Comparison of ENCODE assay signal across 8 cellular contexts in the genomic region with DNA sequence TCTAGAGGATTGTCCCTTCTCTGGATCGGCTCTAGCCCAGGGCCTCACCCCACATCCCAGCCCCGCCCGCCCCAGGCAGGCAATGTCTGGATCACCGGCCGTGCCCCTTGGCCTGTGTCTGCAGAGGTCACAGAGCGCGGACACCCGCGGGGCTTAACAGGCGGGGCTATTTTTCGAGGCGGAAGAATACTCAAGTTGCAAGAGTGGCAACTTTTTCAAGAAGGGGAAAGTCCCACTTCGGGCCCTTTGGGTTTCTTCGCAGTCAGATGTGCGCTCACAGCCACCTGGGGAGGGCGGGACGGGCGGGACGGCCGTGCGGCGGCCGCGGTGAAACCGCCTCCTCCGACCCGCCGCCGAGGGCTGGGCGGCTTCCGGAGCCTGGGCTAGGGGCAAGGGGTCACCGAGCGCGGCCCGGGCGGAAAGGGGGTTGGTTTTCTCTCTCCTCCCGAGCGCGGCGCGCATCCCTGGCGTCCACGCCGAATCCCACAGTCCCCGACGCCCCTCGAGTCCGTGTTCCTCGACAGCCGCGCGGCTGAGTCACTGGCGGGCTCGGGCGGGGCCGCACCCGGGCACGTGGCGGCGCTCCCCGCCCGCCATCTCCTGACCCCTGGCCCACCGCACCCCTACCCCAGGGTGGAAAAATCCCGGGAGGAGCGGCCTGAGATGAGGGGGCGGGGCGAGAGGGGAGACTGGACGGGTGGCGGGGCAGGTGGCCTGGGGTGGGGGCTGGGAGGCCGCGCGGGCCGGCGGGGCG. TPM values are rescaled to one million over a fixed set of nuclear protein-coding genes. Genes with fewer than 3 reads are reported as not detected.
DNase-seq lines count a peak whose midpoint lies in the region; ATAC-seq and TF ChIP-seq lines count a peak whose summit lies in the region.

No MANE protein-coding gene starts in this region.

- no peaks in the 10 kb centered on the region for H3K27me3 Mint-ChIP-seq in progenitor cell of endocrine pancreas

- peaks cover 31% of the 10 kb centered on the region for H3K79me2 ChIP-seq in SU-DHL-6 (ENCODE audit: insufficient read depth, low read length)

- peak overlapping the region; percentile 91 for H3K9ac ChIP-seq in BLaER1
- H3K9ac ChIP-seq in SU-DHL-6 (ENCODE audit: low read length) = peak overlapping the region; percentile 100

- no peaks in the 10 kb centered on the region for H3K9me3 Mint-ChIP-seq in progenitor cell of endocrine pancreas (ENCODE audit: low read depth)

- no peaks in the 10 kb centered on the region for H3K9me3 ChIP-seq in BLaER1
- H3K9me3 ChIP-seq in SU-DHL-6 (ENCODE audit: insufficient read depth, low read length) = no peaks in the 10 kb centered on the region
- no peaks in the 10 kb centered on the region for H3K9me3 ChIP-seq in heart right ventricle

- H3K4me1 Mint-ChIP-seq in progenitor cell of endocrine pancreas (ENCODE audit: low read depth) = peaks cover 35% of the 10 kb centered on the region

- WGBS in heart right ventricle, 2 donors = 0 to 1% methylated on average over 67 to 75 of the region's 75 CpGs

- H2AFZ ChIP-seq in SU-DHL-6 (ENCODE audit: low read depth, low read length, severe bottlenecking) = peak overlapping the region; percentile 63

- DNase-seq in HT1080 (ENCODE audit: low read depth) (peak; percentile 69), heart right ventricle (peak; percentile 75 to 76), progenitor cell of endocrine pancreas (ENCODE audit: low spot score, unreplicated experiment) (peak; percentile 56), NCI-H128 (lab: John Stamatoyannopoulos, UW; ENCODE audit: unreplicated experiment) (no peak)
- DNase-seq in activated naive CD8-positive, alpha-beta T cell treated with anti-CD3 and anti-CD28 coated beads, Interleukin-2, amount 50 U/mL, for 16 hours (ENCODE audit: low read depth, low spot score) = peak; percentile 55

- TF ChIP-seq CTCF in SU-DHL-6 (IDR thresholded peaks at IDR 0.05; ENCODE audit: insufficient read depth, low read length, poor library complexity, severe bottlenecking) (no peak), heart right ventricle (IDR thresholded peaks at IDR 0.05) (no peak), progenitor cell of endocrine pancreas (IDR thresholded peaks at IDR 0.05; ENCODE audit: unreplicated experiment) (no peak)

- peak overlapping the region; percentile 92 for H3K27ac Mint-ChIP-seq in progenitor cell of endocrine pancreas

- H3K9me2 ChIP-seq in SU-DHL-6 (replicated peaks; ENCODE audit: insufficient read depth, low read length) = no peaks in the 10 kb centered on the region

- H3K27ac ChIP-seq in BLaER1 (peak overlapping the region; percentile 99), SU-DHL-6 (ENCODE audit: low read depth, low read length) (peak overlapping the region; percentile 100), heart right ventricle (peak overlapping the region; percentile 89 to 100 (median 99))

- H3K36me3 ChIP-seq in BLaER1 (peaks cover 23% of the 10 kb centered on the region), SU-DHL-6 (ENCODE audit: low read length) (peaks cover 11% of the 10 kb centered on the region; the same call in 1 of the 2 replicates), heart right ventricle (peaks cover 0 to 30% (median 5%) of the 10 kb centered on the region in 9 donors)

- peak; percentile 10 to 28 (median 16) for ATAC-seq in heart right ventricle

- H3K36me3 Mint-ChIP-seq in progenitor cell of endocrine pancreas (ENCODE audit: insufficient read depth) = peaks cover 8% of the 10 kb centered on the region

- H3K4me3 Mint-ChIP-seq in progenitor cell of endocrine pancreas (ENCODE audit: low read depth) = peak overlapping the region; percentile 85

- peaks cover 65% of the 10 kb centered on the region for H3K4me1 ChIP-seq in BLaER1
- peaks cover 18 to 70% (median 47%) of the 10 kb centered on the region in 9 donors for H3K4me1 ChIP-seq in heart right ventricle

- peak overlapping the region; percentile 100 for H3K4me3 ChIP-seq in BLaER1
- H3K4me3 ChIP-seq in SU-DHL-6 (ENCODE audit: insufficient read depth, low read length, poor library complexity, severe bottlenecking) = peak overlapping the region; percentile 100
- peak overlapping the region; percentile 32 to 100 (median 98) for H3K4me3 ChIP-seq in heart right ventricle

- intact Hi-C loops in heart right ventricle (cut with DNase I) = loop anchor here in 7 of 10 donors (1.0 to 5.0 kb wide), 6 partner anchors 17 to 48 kb away; a partner anchor contains a TSS

- TF ChIP-seq POLR2A in GM19193 (IDR thresholded peaks at IDR 0.05; ENCODE audit: extremely low read depth, insufficient read depth, insufficient read length) = peak; percentile 53

- H4K20me1 ChIP-seq in BLaER1 (peaks cover 38% of the 10 kb centered on the region), SU-DHL-6 (ENCODE audit: low read depth, low read length) (peaks cover 3% of the 10 kb centered on the region; the same call in 1 of the 2 replicates)

- H3F3A ChIP-seq in SU-DHL-6 (ENCODE audit: insufficient read depth) = peaks cover 44% of the 10 kb centered on the region

- H3K4me2 ChIP-seq in BLaER1 = peak overlapping the region; percentile 98
- peak overlapping the region; percentile 98 for H3K4me2 ChIP-seq in SU-DHL-6 (ENCODE audit: low read depth, low read length, poor library complexity, severe bottlenecking)

- no peaks in the 10 kb centered on the region for H3K27me3 ChIP-seq in BLaER1
- no peaks in the 10 kb centered on the region for H3K27me3 ChIP-seq in SU-DHL-6 (ENCODE audit: low read length)
- no peaks in the 10 kb centered on the region for H3K27me3 ChIP-seq in heart right ventricle

RNA-seq across cellular contexts. Expression of a gene that starts 1.2 kb away (rescaled TPM):
- 1,934 and 2,529 TPM in 2 replicates for total RNA-seq in HT1080 (2014; rRNA removed; shearing (Covaris generic))
- polyA plus RNA-seq in HT1080 (2015; cell fraction: cytosol; rRNA removed) = 2,396 and 3,394 TPM in 2 replicates
- 1,024 and 1,117 TPM in 2 replicates for polyA plus RNA-seq in HT1080 (2015; cell fraction: nucleus; rRNA removed)
- total RNA-seq in heart right ventricle (100 to 1,000 TPM; 144 to 376 (median 160) TPM), progenitor cell of endocrine pancreas (372 and 404 TPM in 2 replicates)
- 100 to 1,000 TPM; 170 to 830 TPM for polyA plus RNA-seq in heart right ventricle

RNA-seq across cellular contexts. Expression of a gene that starts 1.4 kb away (rescaled TPM):
- total RNA-seq in HT1080 (2014; rRNA removed; shearing (Covaris generic)) = 2.5 and 3.0 TPM in 2 replicates
- polyA plus RNA-seq in HT1080 (2015; cell fraction: cytosol; rRNA removed) = 2.9 and 5.9 TPM in 2 replicates
- polyA plus RNA-seq in HT1080 (2015; cell fraction: nucleus; rRNA removed) = 51.8 and 55.4 TPM in 2 replicates
- 1,000 to 10,000 TPM in 2 of 10 donors, 100 to 1,000 TPM in 8; 609 to 1,418 (median 746) TPM for total RNA-seq in heart right ventricle
- polyA plus RNA-seq in heart right ventricle = 1,000 to 10,000 TPM in 1 of 2 donors, 100 to 1,000 TPM in 1; 143 to 1,668 TPM
- total RNA-seq in progenitor cell of endocrine pancreas = 23.4 and 25.8 TPM in 2 replicates

RNA-seq across cellular contexts. Expression of a gene that starts 9.4 kb away (rescaled TPM):
- total RNA-seq in HT1080 (2014; rRNA removed; shearing (Covaris generic)) = 70.0 and 95.7 TPM in 2 replicates
- 95.4 and 101 TPM in 2 replicates for polyA plus RNA-seq in HT1080 (2015; cell fraction: cytosol; rRNA removed)
- 86.4 and 95.5 TPM in 2 replicates for polyA plus RNA-seq in HT1080 (2015; cell fraction: nucleus; rRNA removed)
- total RNA-seq in heart right ventricle (100 to 1,000 TPM in 1 of 10 donors, 10 to 100 TPM in 9; 65.0 to 104 (median 80.9) TPM), progenitor cell of endocrine pancreas (97.4 and 106 TPM in 2 replicates)
- polyA plus RNA-seq in heart right ventricle = 100 to 1,000 TPM; 132 to 202 TPM

RNA-seq across cellular contexts. Expression of a gene that starts 9.7 kb away (rescaled TPM):
- total RNA-seq in HT1080 (2014; rRNA removed; shearing (Covaris generic)) = 103 and 112 TPM in 2 replicates
- 57.2 and 69.9 TPM in 2 replicates for polyA plus RNA-seq in HT1080 (2015; cell fraction: cytosol; rRNA removed)
- 36.1 and 44.7 TPM in 2 replicates for polyA plus RNA-seq in HT1080 (2015; cell fraction: nucleus; rRNA removed)
- total RNA-seq in heart right ventricle (100 to 1,000 TPM; 181 to 312 (median 242) TPM), progenitor cell of endocrine pancreas (46.8 and 47.4 TPM in 2 replicates)
- polyA plus RNA-seq in heart right ventricle = 100 to 1,000 TPM; 126 to 127 TPM

RNA-seq across cellular contexts. Expression of a gene that starts 17.4 kb away (rescaled TPM):
- total RNA-seq in HT1080 (2014; rRNA removed; shearing (Covaris generic)) = not detected in 2 replicates
- polyA plus RNA-seq in HT1080 (2015; cell fraction: cytosol; rRNA removed) = not detected in 2 replicates
- not detected in 2 replicates for polyA plus RNA-seq in HT1080 (2015; cell fraction: nucleus; rRNA removed)
- total RNA-seq in heart right ventricle (under 1 TPM in 5 of 10 donors, not detected in 5; 0.15 to 0.53 (median 0.39) TPM), progenitor cell of endocrine pancreas (not detected in 2 replicates)
- under 1 TPM; 0.04 to 0.15 TPM for polyA plus RNA-seq in heart right ventricle

Comparison
In these comparisons a context has a peak if more than half of its experiments do, and no peak if none do; other contexts are left out.
1. RNA of a gene that starts 1.4 kb away (total RNA-seq): 609 to 1,418 TPM in heart right ventricle; 23.4 to 25.8 TPM in progenitor cell of endocrine pancreas and 2.5 to 3.0 TPM in HT1080; every median in the first group is over 10 times any median in the second.
2. Peak in every context shown above with its lines, with median percentiles within 50 percentile points of each other: H3K27ac ChIP-seq and H3K4me3 ChIP-seq.